ENCODE assay signal across 1 cellular context in genomic region chr2:65349863-65350262, GRCh38.
TF ChIP-seq lines count a peak whose summit lies in the region.

No MANE protein-coding gene starts in this region.

TF ChIP-seq in K562, 482 proteins besides CTCF, POLR2A, EP300 and RAD21 (continued from another document):
- TF ChIP-seq AFF1 (IDR thresholded peaks at IDR 0.05; ENCODE audit: low read depth in 1 of 2, partially characterized antibody in 2 of 2) (no peak), CBX5 (IDR thresholded peaks at IDR 0.05; ENCODE audit: borderline replicate concordance, low read depth) (no peak), CREM (IDR thresholded peaks at IDR 0.05; ENCODE audit: low read depth) (0 out of 2 replicates have a peak, but pooled peaks have one; percentile 11), ZNF445 (CRISPR knock-in tag; IDR thresholded peaks at IDR 0.05; ENCODE audit: low read depth) (no peak), TRIM25 (IDR thresholded peaks at IDR 0.05; ENCODE audit: borderline replicate concordance) (no peak), MAZ (CRISPR knock-in tag; conservative IDR thresholded peaks at IDR 0.05 in 1 of 2, IDR thresholded peaks at IDR 0.05 in 1 of 2) (peak in 1 of 2 experiments; percentile 18; a peak in 1 of 4 replicates), CBFA2T2 (conservative IDR thresholded peaks at IDR 0.05) (0 out of 2 replicates have a peak, but pooled peaks have one; percentile 13), NR1H2 (CRISPR knock-in tag; IDR thresholded peaks at IDR 0.05) (no peak), KLF13 (tag; IDR thresholded peaks at IDR 0.05; ENCODE audit: borderline replicate concordance, low read depth) (no peak), NFIC (IDR thresholded peaks at IDR 0.05) (peak; percentile 97), TFAP4 (CRISPR knock-in tag; IDR thresholded peaks at IDR 0.05; ENCODE audit: borderline replicate concordance) (peak; percentile 17; the same call in 1 of the 2 replicates), NFIX (CRISPR knock-in tag; IDR thresholded peaks at IDR 0.05; ENCODE audit: low read depth) (peak; percentile 33; the same call in 1 of the 2 replicates), TSC22D4 (tag; IDR thresholded peaks at IDR 0.05) (no peak), RBM14 (IDR thresholded peaks at IDR 0.05; ENCODE audit: borderline replicate concordance, insufficient read depth, low read depth, low read length) (no peak), SNRNP70 (optimal IDR thresholded peaks at IDR 0.05; ENCODE audit: low read depth, low read length) (no peak), ZNF444 (CRISPR knock-in tag; IDR thresholded peaks at IDR 0.05) (no peak), ZNF224 (CRISPR knock-in tag; IDR thresholded peaks at IDR 0.05) (no peak), ZBTB11 (CRISPR knock-in tag; IDR thresholded peaks at IDR 0.05) (no peak), KDM4B (IDR thresholded peaks at IDR 0.05; ENCODE audit: borderline replicate concordance in 2 of 2, low read depth in 1 of 2) (no peak), JUN (IDR thresholded peaks at IDR 0.05; ENCODE audit: borderline replicate concordance, low read depth, low read length) (no peak), JUN (CRISPR knock-in tag; IDR thresholded peaks at IDR 0.05; ENCODE audit: borderline replicate concordance) (no peak), HMGN3 (IDR thresholded peaks at IDR 0.05; ENCODE audit: borderline replicate concordance, extremely low read depth, insufficient read length, low read depth, low read length) (no peak), CCNT2 (IDR thresholded peaks at IDR 0.05; ENCODE audit: borderline replicate concordance, extremely low read depth, insufficient read length, low read depth, low read length) (no peak), SPI1 (IDR thresholded peaks at IDR 0.05; ENCODE audit: borderline replicate concordance, low read depth, low read length) (no peak), ELK3 (CRISPR knock-in tag; IDR thresholded peaks at IDR 0.05) (no peak), CBFA2T3 (IDR thresholded peaks at IDR 0.05) (peak; percentile 58; the same call in 1 of the 2 replicates), E2F1 (CRISPR knock-in tag; IDR thresholded peaks at IDR 0.05) (no peak), ZNF175 (CRISPR knock-in tag; IDR thresholded peaks at IDR 0.05; ENCODE audit: low read depth) (no peak), KLF16 (IDR thresholded peaks at IDR 0.05) (no peak), U2AF2 (optimal IDR thresholded peaks at IDR 0.05; ENCODE audit: low read depth, low read length) (no peak), NR4A1 (CRISPR knock-in tag; IDR thresholded peaks at IDR 0.05) (no peak), NR4A1 (tag; IDR thresholded peaks at IDR 0.05) (no peak), ZNF707 (CRISPR knock-in tag; conservative IDR thresholded peaks at IDR 0.05) (no peak), BCL6 (CRISPR knock-in tag; IDR thresholded peaks at IDR 0.05) (no peak), ZNF280A (IDR thresholded peaks at IDR 0.05; ENCODE audit: low read depth, partially characterized antibody) (no peak), RFX1 (IDR thresholded peaks at IDR 0.05) (no peak), STAT5A (IDR thresholded peaks at IDR 0.05; ENCODE audit: borderline replicate concordance, low read length) (no peak), ETS1 (conservative IDR thresholded peaks at IDR 0.05; ENCODE audit: control insufficient read depth, low read depth, low read length) (no peak), TAL1 (IDR thresholded peaks at IDR 0.05) (no peak), FOXK2 (conservative IDR thresholded peaks at IDR 0.05 in 1 of 2, IDR thresholded peaks at IDR 0.05 in 1 of 2; ENCODE audit: low read depth in 2 of 2) (peak in 1 of 2 experiments; percentile 32; a peak in 1 of 4 replicates), THRB (CRISPR knock-in tag; conservative IDR thresholded peaks at IDR 0.05) (no peak), ZNF740 (CRISPR knock-in tag; IDR thresholded peaks at IDR 0.05) (no peak), ZNF740 (tag; IDR thresholded peaks at IDR 0.05) (no peak)
TF ChIP-seq in K562: peak in this region for 14.
